ENCODE assay signal across 1 cellular context in genomic region chr1:52601976-52602327, GRCh38.
TF ChIP-seq lines count a peak whose summit lies in the region.

No MANE protein-coding gene starts in this region.

TF ChIP-seq in GM12878, 131 proteins besides CTCF, POLR2A, EP300 and RAD21:
- TF ChIP-seq ZBTB40 (IDR thresholded peaks at IDR 0.05; ENCODE audit: borderline replicate concordance) (no peak), IKZF2 (IDR thresholded peaks at IDR 0.05) (no peak), NR2C1 (IDR thresholded peaks at IDR 0.05) (no peak), ATF3 (IDR thresholded peaks at IDR 0.05; ENCODE audit: borderline replicate concordance, extremely low read depth, low read depth, low read length) (no peak), MYC (IDR thresholded peaks at IDR 0.05; ENCODE audit: insufficient read depth, insufficient read length, insufficient replicate concordance, low read length, severe bottlenecking) (no peak), TCF3 (IDR thresholded peaks at IDR 0.05; ENCODE audit: borderline replicate concordance, insufficient read depth, low read depth, low read length) (no peak), DPF2 (IDR thresholded peaks at IDR 0.05) (no peak), RELB (IDR thresholded peaks at IDR 0.05; ENCODE audit: low read depth) (no peak), NFIC (IDR thresholded peaks at IDR 0.05; ENCODE audit: low read depth, low read length) (no peak), MEF2B (IDR thresholded peaks at IDR 0.05; ENCODE audit: partially characterized antibody, poor library complexity, severe bottlenecking) (no peak), POU2F2 (IDR thresholded peaks at IDR 0.05; ENCODE audit: borderline replicate concordance, low read depth, low read length) (no peak), CHD2 (IDR thresholded peaks at IDR 0.05; ENCODE audit: borderline replicate concordance, low read depth, low read length) (no peak), NR2F1 (conservative IDR thresholded peaks at IDR 0.05) (no peak), PAX5 (IDR thresholded peaks at IDR 0.05; ENCODE audit: borderline replicate concordance, low read depth, low read length) (no peak), ATF7 (IDR thresholded peaks at IDR 0.05; ENCODE audit: low read depth) (no peak), PKNOX1 (IDR thresholded peaks at IDR 0.05) (no peak), CEBPB (IDR thresholded peaks at IDR 0.05; ENCODE audit: borderline replicate concordance in 1 of 2, low read depth in 2 of 2, low read length in 2 of 2) (no peak)
